26 cellular contexts compared by ENCODE assay signal in the genomic region with DNA sequence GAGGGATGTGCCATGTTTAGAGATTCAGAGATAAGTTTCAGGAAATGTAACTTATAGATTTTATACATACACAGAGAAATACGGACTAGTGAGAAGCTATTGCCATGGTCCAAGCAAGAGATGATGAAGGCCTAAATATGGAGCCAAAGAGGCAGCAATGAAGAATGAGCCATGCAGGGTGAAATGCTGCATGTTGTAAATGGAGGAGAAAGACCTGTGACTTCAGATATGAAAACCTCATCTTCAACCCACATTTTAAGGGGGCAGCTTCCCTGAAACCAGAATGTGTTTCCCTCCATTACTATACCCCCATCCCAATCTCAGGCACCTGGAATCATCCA. TPM values are rescaled to one million over a fixed set of nuclear protein-coding genes. Genes with fewer than 3 reads are reported as not detected.
DNase-seq lines count a peak whose midpoint lies in the region; ATAC-seq, FAIRE-seq and TF ChIP-seq lines count a peak whose summit lies in the region.
"Had no signal": no experiment of that assay in that cellular context is flagged by ENCODE, and none has a peak within 500 bp of the region (broad histone marks: within the 10 kb centered on the region; RNA-seq: fewer than 3 reads in every experiment).

No MANE protein-coding gene starts in this region.

- CTCF ChIA-PET in Panc1 (lab: Charles Lee) = no interaction called here

- no peak overlapping the region for H3K27ac Mint-ChIP-seq in astrocyte (ENCODE audit: unreplicated experiment)
- H3K27ac Mint-ChIP-seq in T-helper 17 cell = no peak overlapping the region
- H3K27ac Mint-ChIP-seq: CD14-positive monocyte; CD4-positive, alpha-beta memory T cell; CD4-positive, CD25-positive, alpha-beta regulatory T cell had no signal

- H3K27ac ChIP-seq in ACC112 (ENCODE audit: low read depth, low read length) (peak overlapping the region; percentile 56; the same call in 1 of the 2 replicates), Panc1 (ENCODE audit: low read length) (peak overlapping the region; percentile 98), astrocyte (ENCODE audit: low read depth, low read length) (peak overlapping the region; percentile 37)
- H3K27ac ChIP-seq: 22Rv1, A549, BLaER1 had no signal

- H3K4me2 ChIP-seq in astrocyte (ENCODE audit: low read length) = peak overlapping the region; percentile 90
- H3K4me2 ChIP-seq: A549, BLaER1 had no signal

- in situ Hi-C loops in Panc1 (cut with HindIII; ENCODE audit: low pct_unique_long_range_greater_than_20kb, low sequenced_read_pairs) = no loop called here

- H2AFZ ChIP-seq in ACC112 (ENCODE audit: low read length, unreplicated experiment) (no peak overlapping the region), astrocyte (ENCODE audit: low read depth, low read length) (no peak overlapping the region)

- no peaks in the 10 kb centered on the region for H4K20me1 ChIP-seq in astrocyte (ENCODE audit: insufficient read depth, low read length)
- H4K20me1 ChIP-seq: BLaER1 had no signal

- H3K4me3 Mint-ChIP-seq in astrocyte (ENCODE audit: unreplicated experiment) (no peak overlapping the region), T-helper 17 cell (no peak overlapping the region)
- H3K4me3 Mint-ChIP-seq: CD14-positive monocyte; CD4-positive, alpha-beta memory T cell; CD4-positive, CD25-positive, alpha-beta regulatory T cell; CD8-positive, alpha-beta memory T cell had no signal

- no peak overlapping the region for H3K9ac ChIP-seq in astrocyte (ENCODE audit: low read length)
- H3K9ac ChIP-seq: BLaER1 had no signal

- POLR2A ChIA-PET in Panc1 (lab: Charles Lee) = no interaction called here

- H3K36me3 ChIP-seq in ACC112 (ENCODE audit: insufficient read depth, low read length) = no peaks in the 10 kb centered on the region
- H3K36me3 ChIP-seq in Panc1 (ENCODE audit: control insufficient read depth, insufficient read depth, low read length) = no peaks in the 10 kb centered on the region
- no peaks in the 10 kb centered on the region for H3K36me3 ChIP-seq in astrocyte (ENCODE audit: insufficient read depth, low read length)
- H3K36me3 ChIP-seq: BE2C, BLaER1 had no signal

- BruUV-seq in Panc1 (replicated peaks; lab: Mats Ljungman, UMichigan) = no TSS peak

- H3K9me3 Mint-ChIP-seq in astrocyte (ENCODE audit: unreplicated experiment) = peaks cover 3% of the 10 kb centered on the region
- H3K9me3 Mint-ChIP-seq: CD4-positive, alpha-beta memory T cell; CD8-positive, alpha-beta memory T cell had no signal

- H3K79me2 ChIP-seq in ACC112 (ENCODE audit: control insufficient read depth, insufficient read depth, low read length, unreplicated experiment) = peaks cover 3% of the 10 kb centered on the region
- peaks cover 13% of the 10 kb centered on the region for H3K79me2 ChIP-seq in astrocyte (ENCODE audit: insufficient read depth, low read length)

- H3K9me3 ChIP-seq in Panc1 (ENCODE audit: control insufficient read depth, insufficient read depth, low read depth, low read length) (no peaks in the 10 kb centered on the region), astrocyte (ENCODE audit: insufficient read depth, low read depth, low read length) (no peaks in the 10 kb centered on the region), T-helper 17 cell (ENCODE audit: control insufficient read depth, low read length, poor library complexity, severe bottlenecking) (no peaks in the 10 kb centered on the region)
- H3K9me3 ChIP-seq: A549, BE2C, BLaER1 had no signal

- H3K27me3 ChIP-seq in ACC112 (ENCODE audit: insufficient read depth, low read length) (no peaks in the 10 kb centered on the region), Panc1 (ENCODE audit: control insufficient read depth, insufficient read depth, low read length) (no peaks in the 10 kb centered on the region), astrocyte (ENCODE audit: insufficient read depth, low read length) (no peaks in the 10 kb centered on the region)
- H3K27me3 ChIP-seq: BLaER1 had no signal

- H3K4me3 ChIP-seq in ACC112 (ENCODE audit: low read depth, low read length) = no peak overlapping the region
- no peak overlapping the region for H3K4me3 ChIP-seq in Panc1 (ENCODE audit: low read depth in 2 of 2, low read length in 2 of 2)
- no peak overlapping the region for H3K4me3 ChIP-seq in astrocyte (ENCODE audit: insufficient read depth, low read depth, low read length)
- H3K4me3 ChIP-seq: A549, BLaER1 had no signal

- H3K4me1 Mint-ChIP-seq in astrocyte (ENCODE audit: low read depth, unreplicated experiment) = peaks cover 32% of the 10 kb centered on the region
- peaks cover 6% of the 10 kb centered on the region for H3K4me1 Mint-ChIP-seq in T-helper 17 cell
- H3K4me1 Mint-ChIP-seq: CD4-positive, CD25-positive, alpha-beta regulatory T cell had no signal

- peaks cover 33% of the 10 kb centered on the region for H3K4me1 ChIP-seq in ACC112 (ENCODE audit: control insufficient read depth, insufficient read depth, low read length, unreplicated experiment)
- H3K4me1 ChIP-seq in Panc1 (ENCODE audit: control insufficient read depth, insufficient read depth, low read length) = peaks cover 40% of the 10 kb centered on the region
- H3K4me1 ChIP-seq in astrocyte (ENCODE audit: insufficient read depth, low read length) = peaks cover 44% of the 10 kb centered on the region
- H3K4me1 ChIP-seq: BE2C had no signal

- DNase-seq in Panc1 (ENCODE audit: low read depth, low spot score) = no peak
- DNase-seq in astrocyte (ENCODE audit: low read depth) = no peak
- no peak for DNase-seq in T-helper 17 cell
- DNase-seq in iPS-NIHi7 (ENCODE audit: extremely low spot score) = no peak
- DNase-seq: ACHN; BE2C; C1 segment of cervical spinal cord; CD4-positive, alpha-beta memory T cell; CD4-positive, CD25-positive, alpha-beta regulatory T cell; CD8-positive, alpha-beta memory T cell; COR-L47; DMS 273 treated with DMSO at 0.1 percent for 48 hours; DMS153; DMS53; DMS79; DND-41; GF-D8 had no signal

- H3K36me3 Mint-ChIP-seq in astrocyte (ENCODE audit: low read depth, unreplicated experiment) (no peaks in the 10 kb centered on the region), T-helper 17 cell (ENCODE audit: low read depth) (no peaks in the 10 kb centered on the region)
- H3K36me3 Mint-ChIP-seq: CD4-positive, alpha-beta memory T cell; CD4-positive, CD25-positive, alpha-beta regulatory T cell; CD8-positive, alpha-beta memory T cell had no signal

- TF ChIP-seq CTCF in Panc1 (IDR thresholded peaks at IDR 0.05) (no peak), astrocyte (IDR thresholded peaks at IDR 0.05; ENCODE audit: insufficient read depth, low read depth, low read length) (no peak)

- peak; percentile 2; the same call in 1 of the 2 replicates for ATAC-seq in Panc1
- ATAC-seq in T-helper 17 cell = no peak
- ATAC-seq: A549 had no signal

- intact Hi-C loops in Panc1 (cut with micrococcal nuclease; ENCODE audit: unreplicated experiment) = no loop called here

- FAIRE-seq in astrocyte (lab: Jason Lieb, UNC) = no peak
- FAIRE-seq: A549, G401.6, GM12891, GM19239 had no signal

- H3K27me3 Mint-ChIP-seq in astrocyte (ENCODE audit: low read depth, unreplicated experiment) (no peaks in the 10 kb centered on the region), T-helper 17 cell (peaks cover 82% of the 10 kb centered on the region)

RNA-seq across cellular contexts. Expression of gene CCL2, which starts 2.9 kb away (rescaled TPM):
- total RNA-seq in Panc1 (2021; ENCODE audit: unreplicated experiment) (513 TPM), astrocyte (44.1 and 54.2 TPM in 2 replicates), T-helper 17 cell (not detected)
- polyA plus RNA-seq in Panc1 (2012; ENCODE audit: insufficient read length) = 230 TPM
- total RNA-seq: CD4-positive, CD25-positive, alpha-beta regulatory T cell had no signal
- polyA plus RNA-seq: CD4-positive, alpha-beta memory T cell; CD4-positive, CD25-positive, alpha-beta regulatory T cell; CD8-positive, alpha-beta memory T cell had no signal

RNA-seq across cellular contexts. Expression of gene CCL7, which starts 12.1 kb away (rescaled TPM):
- total RNA-seq in Panc1 (2021; ENCODE audit: unreplicated experiment) (0.31 TPM), astrocyte (not detected in 2 replicates), T-helper 17 cell (not detected)
- not detected for polyA plus RNA-seq in Panc1 (2012; ENCODE audit: insufficient read length)
- total RNA-seq: A172; CD4-positive, alpha-beta memory T cell; CD4-positive, CD25-positive, alpha-beta regulatory T cell; CD8-positive, alpha-beta memory T cell had no signal
- polyA plus RNA-seq: CD4-positive, alpha-beta memory T cell; CD4-positive, CD25-positive, alpha-beta regulatory T cell; CD8-positive, alpha-beta memory T cell had no signal

RNA-seq across cellular contexts. Expression of gene CCL11, which starts 27.6 kb away (rescaled TPM):
- total RNA-seq in Panc1 (2021; ENCODE audit: unreplicated experiment) = not detected
- not detected for polyA plus RNA-seq in Panc1 (2012; ENCODE audit: insufficient read length)
- 0.26 TPM in 1 of 2 replicates, not detected in the other for total RNA-seq in astrocyte
- not detected for total RNA-seq in T-helper 17 cell
- total RNA-seq: A172; CD4-positive, alpha-beta memory T cell; CD4-positive, CD25-positive, alpha-beta regulatory T cell; CD8-positive, alpha-beta memory T cell had no signal
- polyA plus RNA-seq: A549; CD14-positive monocyte; CD4-positive, alpha-beta memory T cell; CD4-positive, CD25-positive, alpha-beta regulatory T cell; CD8-positive, alpha-beta memory T cell had no signal

Comparison
In these comparisons a context has a peak if more than half of its experiments do, and no peak if none do; other contexts are left out.
1. H3K27ac ChIP-seq: peak in every context shown above with its lines; median percentile 98 in Panc1; 56 in ACC112; 37 in astrocyte.
2. RNA of gene CCL2, which starts 2.9 kb away (total RNA-seq): 513 TPM in Panc1 (single experiment) and 44.1 to 54.2 TPM in astrocyte; not detected in T-helper 17 cell; every median in the first group is over 10 times any median in the second.